In the genomic region with DNA sequence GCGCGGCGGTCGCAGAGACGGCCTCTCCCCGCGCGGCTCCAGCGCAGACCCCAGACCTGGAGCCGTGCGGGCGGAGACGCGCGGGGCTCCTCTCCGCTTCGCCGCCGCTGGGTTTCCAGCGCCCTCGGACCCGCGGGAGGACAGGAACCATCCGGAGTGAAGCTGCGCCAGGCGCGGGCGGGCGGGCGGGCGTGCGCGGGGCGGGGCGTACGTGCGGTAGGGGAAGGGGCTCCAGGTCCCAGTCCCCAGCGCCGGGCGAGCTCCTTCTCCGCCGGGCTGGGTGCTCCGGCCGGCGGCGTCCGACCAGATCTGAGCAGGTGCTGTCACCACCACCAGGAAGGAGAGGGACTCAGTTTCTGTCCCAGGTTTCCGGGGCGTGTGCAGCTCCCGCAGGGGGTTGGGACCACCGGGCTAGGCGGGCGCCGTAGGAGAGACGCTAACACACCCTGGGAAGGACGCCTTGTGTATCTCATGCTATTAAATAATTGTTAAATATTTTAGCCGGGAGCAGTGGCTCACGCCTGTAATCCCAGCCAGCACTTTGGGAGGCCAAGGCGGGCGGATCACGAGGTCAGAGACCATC, we compare ENCODE assay signal across 13 cellular contexts. TPM values are rescaled to one million over a fixed set of nuclear protein-coding genes. Genes with fewer than 3 reads are reported as not detected.
DNase-seq lines count a peak whose midpoint lies in the region; ATAC-seq and TF ChIP-seq lines count a peak whose summit lies in the region.
"Had no signal": no experiment of that assay in that cellular context is flagged by ENCODE, and none has a peak within 500 bp of the region (broad histone marks: within the 10 kb centered on the region; RNA-seq: fewer than 3 reads in every experiment).

A gene (minus strand): TSS at position 158 of the 583 bp plus-strand sequence. CDS start 202 bp downstream, outside the sequence.

- POLR2A ChIA-PET in WTC11 (lab: Charles Lee) = interaction anchor here (1.1 kb wide), 1 partner anchor 55 kb away, joined by 3 read pairs; a partner anchor contains a TSS

- H3K36me3 Mint-ChIP-seq in activated CD4-positive, alpha-beta T cell treated with anti-CD3 and anti-CD28 coated beads, Interleukin-2, amount 10 ng/mL, durations not matched to agents 24 days and 14 days (ENCODE audit: low read depth) = no peaks in the 10 kb centered on the region
- no peaks in the 10 kb centered on the region for H3K36me3 Mint-ChIP-seq in WTC11
- H3K36me3 Mint-ChIP-seq in stimulated activated naive B cell treated with anti-CD40 and anti-IgM and Interleukin-4, amounts not matched to agents 10 μg/mL and 1 μg/mL and 100 μg/mL, for 72 hours = no peaks in the 10 kb centered on the region

- peaks cover 44% of the 10 kb centered on the region for H3K27me3 Mint-ChIP-seq in activated CD4-positive, alpha-beta T cell treated with anti-CD3 and anti-CD28 coated beads, Interleukin-2, amount 10 ng/mL, durations not matched to agents 24 days and 14 days
- H3K27me3 Mint-ChIP-seq in WTC11 (ENCODE audit: low read depth) = peaks cover 48% of the 10 kb centered on the region
- H3K27me3 Mint-ChIP-seq in stimulated activated naive B cell treated with anti-CD40 and anti-IgM and Interleukin-4, amounts not matched to agents 10 μg/mL and 1 μg/mL and 100 μg/mL, for 72 hours = peaks cover 39 to 50% of the 10 kb centered on the region in 2 donors

- TF ChIP-seq CTCF in WTC11 (IDR thresholded peaks at IDR 0.05) = no peak

- DNase-seq in activated CD4-positive, alpha-beta T cell treated with anti-CD3 and anti-CD28 coated beads, Interleukin-2, amount 10 ng/mL, durations not matched to agents 24 days and 14 days = no peak
- no peak for DNase-seq in activated CD4-positive, alpha-beta T cell treated with anti-CD3 and anti-CD28 coated beads for 1 hour
- peak; percentile 51 for DNase-seq in WTC11 (ENCODE audit: low spot score)
- DNase-seq in left kidney (ENCODE audit: low read depth, low spot score) = peak; percentile 66
- no peak for DNase-seq in stimulated activated naive B cell treated with anti-CD40 and anti-IgM and Interleukin-4, amounts not matched to agents 10 μg/mL and 1 μg/mL and 100 μg/mL, for 72 hours
- DNase-seq in NCI-H1436 treated with DMSO at 0.1 percent for 48 hours (lab: John Stamatoyannopoulos, UW) = no peak
- DNase-seq in AML-193 (lab: John Stamatoyannopoulos, UW) = no peak
- no peak for DNase-seq in NCI-H2196 treated with DMSO at 0.1 percent for 48 hours (lab: John Stamatoyannopoulos, UW; ENCODE audit: unreplicated experiment)
- DNase-seq: activated CD4-positive, alpha-beta T cell treated with anti-CD3 and anti-CD28 coated beads, Interleukin-2, amount 50 U/mL, for 4 hours; C1 segment of cervical spinal cord; NCI-H510A; nucleus accumbens; substantia nigra had no signal

- H3K9me3 Mint-ChIP-seq in activated CD4-positive, alpha-beta T cell treated with anti-CD3 and anti-CD28 coated beads, Interleukin-2, amount 10 ng/mL, durations not matched to agents 24 days and 14 days = no peaks in the 10 kb centered on the region
- H3K9me3 Mint-ChIP-seq in WTC11 = no peaks in the 10 kb centered on the region
- no peaks in the 10 kb centered on the region for H3K9me3 Mint-ChIP-seq in stimulated activated naive B cell treated with anti-CD40 and anti-IgM and Interleukin-4, amounts not matched to agents 10 μg/mL and 1 μg/mL and 100 μg/mL, for 72 hours

- CTCF ChIA-PET in WTC11 (lab: Charles Lee) = interaction anchor here (0.6 to 5.0 kb wide), 13 partner anchors 16 to 251 kb away, joined by 3 to 75 read pairs (median 7); a partner anchor contains a TSS

- no peak within 1 kb of the TSS for H3K27ac Mint-ChIP-seq in activated CD4-positive, alpha-beta T cell treated with anti-CD3 and anti-CD28 coated beads, Interleukin-2, amount 10 ng/mL, durations not matched to agents 24 days and 14 days
- no peak within 1 kb of the TSS for H3K27ac Mint-ChIP-seq in WTC11
- H3K27ac Mint-ChIP-seq in stimulated activated naive B cell treated with anti-CD40 and anti-IgM and Interleukin-4, amounts not matched to agents 10 μg/mL and 1 μg/mL and 100 μg/mL, for 72 hours = peak within 1 kb of the TSS; percentile 44

- ATAC-seq in WTC11 = peak; percentile 44
- ATAC-seq in stimulated activated naive B cell treated with anti-CD40 and anti-IgM and Interleukin-4, amounts not matched to agents 10 μg/mL and 1 μg/mL and 100 μg/mL, for 72 hours (replicated peaks) = no peak

- H3K4me1 Mint-ChIP-seq in activated CD4-positive, alpha-beta T cell treated with anti-CD3 and anti-CD28 coated beads, Interleukin-2, amount 10 ng/mL, durations not matched to agents 24 days and 14 days = peaks cover 2% of the 10 kb centered on the region
- H3K4me1 Mint-ChIP-seq in WTC11 = peaks cover 23% of the 10 kb centered on the region
- H3K4me1 Mint-ChIP-seq in stimulated activated naive B cell treated with anti-CD40 and anti-IgM and Interleukin-4, amounts not matched to agents 10 μg/mL and 1 μg/mL and 100 μg/mL, for 72 hours = peaks cover 9% of the 10 kb centered on the region in 2 donors

- intact Hi-C loops in activated CD4-positive, alpha-beta T cell treated with anti-CD3 and anti-CD28 coated beads, Interleukin-2, amount 10 ng/mL, durations not matched to agents 24 days and 14 days (cut with micrococcal nuclease) = no loop called here

- peak within 1 kb of the TSS; percentile 32 for H3K4me3 Mint-ChIP-seq in activated CD4-positive, alpha-beta T cell treated with anti-CD3 and anti-CD28 coated beads, Interleukin-2, amount 10 ng/mL, durations not matched to agents 24 days and 14 days
- H3K4me3 Mint-ChIP-seq in WTC11 = peak within 1 kb of the TSS; percentile 76
- peak within 1 kb of the TSS in 1 of 2 donors; percentile 49 for H3K4me3 Mint-ChIP-seq in stimulated activated naive B cell treated with anti-CD40 and anti-IgM and Interleukin-4, amounts not matched to agents 10 μg/mL and 1 μg/mL and 100 μg/mL, for 72 hours

TF ChIP-seq in WTC11, 78 proteins besides CTCF, POLR2A, EP300 and RAD21 (continues in another document):
- no peak for TF ChIP-seq KAT7 (CRISPR knock-in tag; IDR thresholded peaks at IDR 0.05; ENCODE audit: borderline replicate concordance)
- TF ChIP-seq, protein P1, sequence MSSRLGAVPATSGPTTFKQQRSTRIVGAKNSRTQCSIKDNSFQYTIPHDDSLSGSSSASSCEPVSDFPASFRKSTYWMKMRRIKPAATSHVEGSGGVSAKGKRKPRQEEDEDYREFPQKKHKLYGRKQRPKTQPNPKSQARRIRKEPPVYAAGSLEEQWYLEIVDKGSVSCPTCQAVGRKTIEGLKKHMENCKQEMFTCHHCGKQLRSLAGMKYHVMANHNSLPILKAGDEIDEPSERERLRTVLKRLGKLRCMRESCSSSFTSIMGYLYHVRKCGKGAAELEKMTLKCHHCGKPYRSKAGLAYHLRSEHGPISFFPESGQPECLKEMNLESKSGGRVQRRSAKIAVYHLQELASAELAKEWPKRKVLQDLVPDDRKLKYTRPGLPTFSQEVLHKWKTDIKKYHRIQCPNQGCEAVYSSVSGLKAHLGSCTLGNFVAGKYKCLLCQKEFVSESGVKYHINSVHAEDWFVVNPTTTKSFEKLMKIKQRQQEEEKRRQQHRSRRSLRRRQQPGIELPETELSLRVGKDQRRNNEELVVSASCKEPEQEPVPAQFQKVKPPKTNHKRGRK (CRISPR knock-in tag; IDR thresholded peaks at IDR 0.05; ENCODE audit: borderline replicate concordance) = no peak
- TF ChIP-seq, protein P2, sequence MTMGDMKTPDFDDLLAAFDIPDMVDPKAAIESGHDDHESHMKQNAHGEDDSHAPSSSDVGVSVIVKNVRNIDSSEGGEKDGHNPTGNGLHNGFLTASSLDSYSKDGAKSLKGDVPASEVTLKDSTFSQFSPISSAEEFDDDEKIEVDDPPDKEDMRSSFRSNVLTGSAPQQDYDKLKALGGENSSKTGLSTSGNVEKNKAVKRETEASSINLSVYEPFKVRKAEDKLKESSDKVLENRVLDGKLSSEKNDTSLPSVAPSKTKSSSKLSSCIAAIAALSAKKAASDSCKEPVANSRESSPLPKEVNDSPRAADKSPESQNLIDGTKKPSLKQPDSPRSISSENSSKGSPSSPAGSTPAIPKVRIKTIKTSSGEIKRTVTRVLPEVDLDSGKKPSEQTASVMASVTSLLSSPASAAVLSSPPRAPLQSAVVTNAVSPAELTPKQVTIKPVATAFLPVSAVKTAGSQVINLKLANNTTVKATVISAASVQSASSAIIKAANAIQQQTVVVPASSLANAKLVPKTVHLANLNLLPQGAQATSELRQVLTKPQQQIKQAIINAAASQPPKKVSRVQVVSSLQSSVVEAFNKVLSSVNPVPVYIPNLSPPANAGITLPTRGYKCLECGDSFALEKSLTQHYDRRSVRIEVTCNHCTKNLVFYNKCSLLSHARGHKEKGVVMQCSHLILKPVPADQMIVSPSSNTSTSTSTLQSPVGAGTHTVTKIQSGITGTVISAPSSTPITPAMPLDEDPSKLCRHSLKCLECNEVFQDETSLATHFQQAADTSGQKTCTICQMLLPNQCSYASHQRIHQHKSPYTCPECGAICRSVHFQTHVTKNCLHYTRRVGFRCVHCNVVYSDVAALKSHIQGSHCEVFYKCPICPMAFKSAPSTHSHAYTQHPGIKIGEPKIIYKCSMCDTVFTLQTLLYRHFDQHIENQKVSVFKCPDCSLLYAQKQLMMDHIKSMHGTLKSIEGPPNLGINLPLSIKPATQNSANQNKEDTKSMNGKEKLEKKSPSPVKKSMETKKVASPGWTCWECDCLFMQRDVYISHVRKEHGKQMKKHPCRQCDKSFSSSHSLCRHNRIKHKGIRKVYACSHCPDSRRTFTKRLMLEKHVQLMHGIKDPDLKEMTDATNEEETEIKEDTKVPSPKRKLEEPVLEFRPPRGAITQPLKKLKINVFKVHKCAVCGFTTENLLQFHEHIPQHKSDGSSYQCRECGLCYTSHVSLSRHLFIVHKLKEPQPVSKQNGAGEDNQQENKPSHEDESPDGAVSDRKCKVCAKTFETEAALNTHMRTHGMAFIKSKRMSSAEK (CRISPR knock-in tag; IDR thresholded peaks at IDR 0.05; ENCODE audit: borderline replicate concordance) = no peak

RNA-seq across cellular contexts. Expression of the gene that starts here (rescaled TPM):
- total RNA-seq in activated CD4-positive, alpha-beta T cell treated with anti-CD3 and anti-CD28 coated beads, Interleukin-2, amount 10 ng/mL, durations not matched to agents 24 days and 14 days = not detected in 2 replicates
- 2.2 to 4.4 TPM (median 3.2 TPM) in 3 replicates for total RNA-seq in WTC11 (2021)

Comparison
In these comparisons a context has a peak if more than half of its experiments do, and no peak if none do; other contexts are left out.
1. DNase-seq: peak in WTC11 (single experiment) and left kidney (single experiment); none in activated CD4-positive, alpha-beta T cell treated with anti-CD3 and anti-CD28 coated beads, Interleukin-2, amount 10 ng/mL, durations not matched to agents 24 days and 14 days (single experiment), activated CD4-positive, alpha-beta T cell treated with anti-CD3 and anti-CD28 coated beads for 1 hour (single experiment), stimulated activated naive B cell treated with anti-CD40 and anti-IgM and Interleukin-4, amounts not matched to agents 10 μg/mL and 1 μg/mL and 100 μg/mL, for 72 hours (single experiment), NCI-H1436 treated with DMSO at 0.1 percent for 48 hours (single experiment), AML-193 (0 of 2) and NCI-H2196 treated with DMSO at 0.1 percent for 48 hours (single experiment).